ENCODE assay signal across 8 cellular contexts in genomic region chr12:121748571-121749265, GRCh38. TPM values are rescaled to one million over a fixed set of nuclear protein-coding genes. Genes with fewer than 3 reads are reported as not detected.
A peak's percentile ranks its signal among the peaks of the same experiment; 100 is the strongest.
DNase-seq lines count a peak whose midpoint lies in the region; ATAC-seq and TF ChIP-seq lines count a peak whose summit lies in the region.

No MANE protein-coding gene starts in this region.

- H3K4me3 Mint-ChIP-seq in CD4-positive, alpha-beta memory T cell: no peak overlapping the region
- H3K4me3 Mint-ChIP-seq in activated CD4-positive, alpha-beta memory T cell treated with anti-CD3 and anti-CD28 coated beads, Interleukin-2, amount 10 ng/mL, durations not matched to agents 7 days and 5 days: no peak overlapping the region

- H3K36me3 Mint-ChIP-seq in CD4-positive, alpha-beta memory T cell: peaks cover 0 to 3% of the 10 kb centered on the region in 2 donors
- peaks cover 20% of the 10 kb centered on the region for H3K36me3 Mint-ChIP-seq in activated CD4-positive, alpha-beta memory T cell treated with anti-CD3 and anti-CD28 coated beads, Interleukin-2, amount 10 ng/mL, durations not matched to agents 7 days and 5 days (ENCODE audit: low read depth)

- no peaks in the 10 kb centered on the region for H3K9me3 ChIP-seq in CD4-positive, alpha-beta memory T cell (ENCODE audit: control insufficient read depth in 1 of 2, low read length in 2 of 2)
- H3K9me3 ChIP-seq in left ventricle myocardium inferior (replicated peaks) (no peaks in the 10 kb centered on the region), testis (no peaks in the 10 kb centered on the region)

- POLR2A ChIA-PET in CD4-positive, alpha-beta memory T cell (lab: Charles Lee; ENCODE audit: partially characterized antibody): no interaction called here
- POLR2A ChIA-PET in activated CD4-positive, alpha-beta memory T cell treated with anti-CD3 and anti-CD28 coated beads, Interleukin-2, amount 10 ng/mL, durations not matched to agents 7 days and 5 days (lab: Charles Lee): interaction anchor here (1.0 kb wide), 1 partner anchor 36 kb away, joined by 4 read pairs; the partner anchor contains the start of gene TMEM120B

- peak overlapping the region in 6 of 7 donors; percentile 37 to 84 (median 68) for H3K27ac Mint-ChIP-seq in CD4-positive, alpha-beta memory T cell
- peak overlapping the region; percentile 32 for H3K27ac Mint-ChIP-seq in activated CD4-positive, alpha-beta memory T cell treated with anti-CD3 and anti-CD28 coated beads, Interleukin-2, amount 10 ng/mL, durations not matched to agents 7 days and 5 days

- no peaks in the 10 kb centered on the region for H3K36me3 ChIP-seq in CD4-positive, alpha-beta memory T cell (ENCODE audit: insufficient read depth, low read length)
- H3K36me3 ChIP-seq in left ventricle myocardium inferior (peaks cover 8% of the 10 kb centered on the region), testis (ENCODE audit: low read depth, missing control alignments) (no peaks in the 10 kb centered on the region)

- ATAC-seq in GM19452 (IDR thresholded peaks at IDR 0.05; ENCODE audit: unreplicated experiment) (no peak), HG03196 (IDR thresholded peaks at IDR 0.05; ENCODE audit: unreplicated experiment) (no peak)

- TF ChIP-seq CTCF in left ventricle myocardium inferior (IDR thresholded peaks at IDR 0.05; ENCODE audit: borderline replicate concordance) (no peak), testis (IDR thresholded peaks at IDR 0.05) (no peak)

- H3K27ac ChIP-seq in CD4-positive, alpha-beta memory T cell (ENCODE audit: low read depth, low read length): no peak overlapping the region
- H3K27ac ChIP-seq in left ventricle myocardium inferior (replicated peaks) (peak overlapping the region; percentile 67), testis (no peak overlapping the region)

- intact Hi-C loops in CD4-positive, alpha-beta memory T cell (cut with micrococcal nuclease): no loop called here
- intact Hi-C loops in left ventricle myocardium inferior (cut with micrococcal nuclease): no loop called here
- intact Hi-C loops in testis (cut with DNase I; ENCODE audit: low total_unique reads): no loop called here

- H3K4me3 ChIP-seq in CD4-positive, alpha-beta memory T cell (ENCODE audit: low read length in 2 of 2): no peak overlapping the region
- H3K4me3 ChIP-seq in left ventricle myocardium inferior (no peak overlapping the region), testis (no peak overlapping the region)

- TF ChIP-seq POLR2A in testis (IDR thresholded peaks at IDR 0.05): no peak

- no peaks in the 10 kb centered on the region for H3K9me3 Mint-ChIP-seq in CD4-positive, alpha-beta memory T cell
- H3K9me3 Mint-ChIP-seq in activated CD4-positive, alpha-beta memory T cell treated with anti-CD3 and anti-CD28 coated beads, Interleukin-2, amount 10 ng/mL, durations not matched to agents 7 days and 5 days: peaks cover 2% of the 10 kb centered on the region

- WGBS in testis, 2 donors: 39 to 53% methylated on average over 17 of the region's 17 CpGs

- no peaks in the 10 kb centered on the region for H3K27me3 Mint-ChIP-seq in CD4-positive, alpha-beta memory T cell
- no peaks in the 10 kb centered on the region for H3K27me3 Mint-ChIP-seq in activated CD4-positive, alpha-beta memory T cell treated with anti-CD3 and anti-CD28 coated beads, Interleukin-2, amount 10 ng/mL, durations not matched to agents 7 days and 5 days

- peak in 1 of 5 donors; percentile 15 for DNase-seq in CD4-positive, alpha-beta memory T cell
- DNase-seq in HT-29 (ENCODE audit: low spot score) (peak; percentile 48), left ventricle myocardium inferior (no peak), testis (peak; percentile 37), NCI-H128 (lab: John Stamatoyannopoulos, UW; ENCODE audit: unreplicated experiment) (no peak)
- no peak for DNase-seq in activated CD4-positive, alpha-beta memory T cell treated with anti-CD3 and anti-CD28 coated beads, Interleukin-2, amount 10 ng/mL, durations not matched to agents 7 days and 5 days

- H3K27me3 ChIP-seq in CD4-positive, alpha-beta memory T cell (ENCODE audit: insufficient read depth, low read length): no peaks in the 10 kb centered on the region
- H3K27me3 ChIP-seq in left ventricle myocardium inferior (ENCODE audit: low read depth) (no peaks in the 10 kb centered on the region), testis (no peaks in the 10 kb centered on the region)

- peaks cover 8% of the 10 kb centered on the region for H3K4me1 ChIP-seq in CD4-positive, alpha-beta memory T cell (ENCODE audit: insufficient read depth, low read length)
- peaks cover 25% of the 10 kb centered on the region for H3K4me1 ChIP-seq in left ventricle myocardium inferior
- peaks cover 9% of the 10 kb centered on the region for H3K4me1 ChIP-seq in testis

- H3K4me1 Mint-ChIP-seq in CD4-positive, alpha-beta memory T cell: peaks cover 0 to 5% (median 4%) of the 10 kb centered on the region in 4 donors
- peaks cover 2% of the 10 kb centered on the region for H3K4me1 Mint-ChIP-seq in activated CD4-positive, alpha-beta memory T cell treated with anti-CD3 and anti-CD28 coated beads, Interleukin-2, amount 10 ng/mL, durations not matched to agents 7 days and 5 days

- CTCF ChIA-PET in CD4-positive, alpha-beta memory T cell (lab: Charles Lee; ENCODE audit: partially characterized antibody): interaction anchor here (0.9 kb wide), 1 partner anchor 13 kb away, joined by 4 read pairs; no protein-coding TSS in a partner anchor
- CTCF ChIA-PET in activated CD4-positive, alpha-beta memory T cell treated with anti-CD3 and anti-CD28 coated beads, Interleukin-2, amount 10 ng/mL, durations not matched to agents 7 days and 5 days (lab: Charles Lee): no interaction called here

RNA-seq across cellular contexts. Expression of gene TMEM120B, which starts 36.2 kb away (rescaled TPM):
- total RNA-seq in CD4-positive, alpha-beta memory T cell: 10 to 100 TPM; 11.3 to 12.8 TPM
- 1 to 10 TPM; 3.3 to 3.5 TPM for polyA plus RNA-seq in CD4-positive, alpha-beta memory T cell
- 9.6 and 13.2 TPM in 2 replicates for total RNA-seq in HT-29 (2014; rRNA removed; shearing (Covaris generic))
- 1 to 10 TPM; 5.1 to 5.8 TPM for total RNA-seq in activated CD4-positive, alpha-beta memory T cell treated with anti-CD3 and anti-CD28 coated beads, Interleukin-2, amount 10 ng/mL, durations not matched to agents 7 days and 5 days
- 9.2 TPM for total RNA-seq in left ventricle myocardium inferior
- total RNA-seq in testis: 10 to 100 TPM; 16.9 to 17.2 TPM
- 4.9 TPM for polyA plus RNA-seq in testis (ENCODE audit: insufficient read depth, low read depth, low replicate concordance)

RNA-seq across cellular contexts. Expression of gene RHOF, which starts 44.8 kb away (rescaled TPM):
- total RNA-seq in CD4-positive, alpha-beta memory T cell: 100 to 1,000 TPM; 137 to 138 TPM
- polyA plus RNA-seq in CD4-positive, alpha-beta memory T cell: 100 to 1,000 TPM in 1 of 2 donors, 10 to 100 TPM in 1; 72.6 to 106 TPM
- 35.1 and 37.2 TPM in 2 replicates for total RNA-seq in HT-29 (2014; rRNA removed; shearing (Covaris generic))
- total RNA-seq in activated CD4-positive, alpha-beta memory T cell treated with anti-CD3 and anti-CD28 coated beads, Interleukin-2, amount 10 ng/mL, durations not matched to agents 7 days and 5 days: 100 to 1,000 TPM; 157 to 163 TPM
- 44.3 TPM for total RNA-seq in left ventricle myocardium inferior
- 10 to 100 TPM; 18.0 to 20.5 TPM for total RNA-seq in testis
- polyA plus RNA-seq in testis (ENCODE audit: insufficient read depth, low read depth, low replicate concordance): 16.9 TPM

RNA-seq across cellular contexts. Expression of gene SETD1B, which starts 55.1 kb away (rescaled TPM):
- 10 to 100 TPM; 67.1 to 69.3 TPM for total RNA-seq in CD4-positive, alpha-beta memory T cell
- 1 to 10 TPM in 1 of 2 donors, under 1 TPM in 1; 0.13 to 3.3 TPM for polyA plus RNA-seq in CD4-positive, alpha-beta memory T cell
- total RNA-seq in HT-29 (2014; rRNA removed; shearing (Covaris generic)): 7.2 and 7.7 TPM in 2 replicates
- 10 to 100 TPM; 26.5 to 26.9 TPM for total RNA-seq in activated CD4-positive, alpha-beta memory T cell treated with anti-CD3 and anti-CD28 coated beads, Interleukin-2, amount 10 ng/mL, durations not matched to agents 7 days and 5 days
- total RNA-seq in left ventricle myocardium inferior (7.9 TPM), testis (10 to 100 TPM; 23.1 to 23.3 TPM)
- polyA plus RNA-seq in testis (ENCODE audit: insufficient read depth, low read depth, low replicate concordance): 18.9 TPM

Comparison
In these comparisons a context has a peak if more than half of its experiments do, and no peak if none do; other contexts are left out.
1. DNase-seq: peak in HT-29 (single experiment) and testis (single experiment); none in activated CD4-positive, alpha-beta memory T cell treated with anti-CD3 and anti-CD28 coated beads, Interleukin-2, amount 10 ng/mL, durations not matched to agents 7 days and 5 days (single experiment), left ventricle myocardium inferior (single experiment) and NCI-H128 (single experiment).